16 cellular contexts compared by ENCODE assay signal in the genomic region with DNA sequence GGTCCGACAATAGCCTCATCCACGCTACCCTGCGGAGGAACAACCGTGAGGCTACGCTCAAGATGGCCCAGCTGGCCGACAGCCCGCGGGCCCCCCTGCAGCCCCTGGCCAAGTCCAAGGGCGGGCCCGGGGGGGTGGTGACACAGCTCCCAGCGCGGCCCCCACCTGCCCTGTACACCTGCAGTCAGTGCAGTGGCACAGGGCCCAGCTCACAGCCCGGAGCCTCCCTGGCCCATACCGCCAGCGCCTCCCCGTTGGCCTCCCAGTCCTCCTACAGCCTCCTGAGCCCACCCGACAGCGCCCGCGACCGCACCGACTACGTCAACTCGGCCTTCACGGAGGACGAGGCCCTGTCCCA. TPM values are rescaled to one million over a fixed set of nuclear protein-coding genes. Genes with fewer than 3 reads are reported as not detected.
DNase-seq lines count a peak whose midpoint lies in the region; ATAC-seq lines count a peak whose summit lies in the region.
"Had no signal": no experiment of that assay in that cellular context is flagged by ENCODE, and none has a peak within 500 bp of the region (broad histone marks: within the 10 kb centered on the region; RNA-seq: fewer than 3 reads in every experiment).

No MANE protein-coding gene starts in this region.

- H3K4me1 Mint-ChIP-seq in activated CD8-positive, alpha-beta memory T cell treated with anti-CD3 and anti-CD28 coated beads, Interleukin-2, amount 10 ng/mL, durations not matched to agents 7 days and 5 days: no peaks in the 10 kb centered on the region
- H3K4me1 Mint-ChIP-seq in stimulated activated effector memory CD8-positive, alpha-beta T cell treated with anti-CD3 and anti-CD28 coated beads, Interleukin-12 subunit alpha, Interleukin-12 subunit beta, amount 100 ng/mL, for 72 hours: no peaks in the 10 kb centered on the region
- H3K4me1 Mint-ChIP-seq: CD14-positive monocyte had no signal

- H2BK15ac ChIP-seq in mesenchymal stem cell (ENCODE audit: low read depth, poor library complexity, severe bottlenecking): no peak overlapping the region

- no peak overlapping the region for H3K27ac Mint-ChIP-seq in activated CD8-positive, alpha-beta memory T cell treated with anti-CD3 and anti-CD28 coated beads, Interleukin-2, amount 10 ng/mL, durations not matched to agents 7 days and 5 days
- H3K27ac Mint-ChIP-seq in stimulated activated effector memory CD8-positive, alpha-beta T cell treated with anti-CD3 and anti-CD28 coated beads, Interleukin-12 subunit alpha, Interleukin-12 subunit beta, amount 100 ng/mL, for 72 hours: peak overlapping the region; percentile 59
- H3K27ac Mint-ChIP-seq: CD14-positive monocyte; CD8-positive, alpha-beta T cell; GM23338 had no signal

- no peak overlapping the region for H3K9ac ChIP-seq in mesenchymal stem cell (ENCODE audit: low read length)

- no peak overlapping the region for H3K4me3 Mint-ChIP-seq in activated CD8-positive, alpha-beta memory T cell treated with anti-CD3 and anti-CD28 coated beads, Interleukin-2, amount 10 ng/mL, durations not matched to agents 7 days and 5 days
- no peak overlapping the region for H3K4me3 Mint-ChIP-seq in stimulated activated effector memory CD8-positive, alpha-beta T cell treated with anti-CD3 and anti-CD28 coated beads, Interleukin-12 subunit alpha, Interleukin-12 subunit beta, amount 100 ng/mL, for 72 hours
- H3K4me3 Mint-ChIP-seq: CD14-positive monocyte; CD8-positive, alpha-beta T cell; GM23338 had no signal

- H4K8ac ChIP-seq in mesenchymal stem cell (ENCODE audit: low read length): peak overlapping the region; percentile 31

- peaks cover 5% of the 10 kb centered on the region for H3K36me3 Mint-ChIP-seq in activated CD8-positive, alpha-beta memory T cell treated with anti-CD3 and anti-CD28 coated beads, Interleukin-2, amount 10 ng/mL, durations not matched to agents 7 days and 5 days
- peaks cover 13% of the 10 kb centered on the region for H3K36me3 Mint-ChIP-seq in stimulated activated effector memory CD8-positive, alpha-beta T cell treated with anti-CD3 and anti-CD28 coated beads, Interleukin-12 subunit alpha, Interleukin-12 subunit beta, amount 100 ng/mL, for 72 hours

- 98% methylated on average over 26 of the region's 26 CpGs for WGBS in mesenchymal stem cell

- no peaks in the 10 kb centered on the region for H3K9me3 ChIP-seq in mesenchymal stem cell (ENCODE audit: control insufficient read depth, low read length)
- H3K9me3 ChIP-seq: Caco-2 had no signal

- H3K4ac ChIP-seq in mesenchymal stem cell (ENCODE audit: low read depth in 1 of 2, low read length in 2 of 2): no peak overlapping the region

- no peaks in the 10 kb centered on the region for H3K9me3 Mint-ChIP-seq in activated CD8-positive, alpha-beta memory T cell treated with anti-CD3 and anti-CD28 coated beads, Interleukin-2, amount 10 ng/mL, durations not matched to agents 7 days and 5 days (ENCODE audit: low read depth)
- no peaks in the 10 kb centered on the region for H3K9me3 Mint-ChIP-seq in stimulated activated effector memory CD8-positive, alpha-beta T cell treated with anti-CD3 and anti-CD28 coated beads, Interleukin-12 subunit alpha, Interleukin-12 subunit beta, amount 100 ng/mL, for 72 hours
- H3K9me3 Mint-ChIP-seq: CD8-positive, alpha-beta T cell; GM23338 had no signal

- H4K91ac ChIP-seq in mesenchymal stem cell (ENCODE audit: low read length): no peak overlapping the region

- no peaks in the 10 kb centered on the region for H3K79me1 ChIP-seq in mesenchymal stem cell (replicated peaks; ENCODE audit: low read length, poor library complexity, severe bottlenecking)

- ATAC-seq in activated CD8-positive, alpha-beta memory T cell treated with anti-CD3 and anti-CD28 coated beads, Interleukin-2, amount 10 ng/mL, durations not matched to agents 7 days and 5 days: no peak
- ATAC-seq in stimulated activated effector memory CD8-positive, alpha-beta T cell treated with anti-CD3 and anti-CD28 coated beads, Interleukin-12 subunit alpha, Interleukin-12 subunit beta, amount 100 ng/mL, for 72 hours: no peak
- ATAC-seq in HG03565 (IDR thresholded peaks at IDR 0.05; ENCODE audit: unreplicated experiment): no peak
- ATAC-seq: CD8-positive, alpha-beta T cell; GM23338 had no signal

- H3K36me3 ChIP-seq in mesenchymal stem cell (ENCODE audit: control insufficient read depth in 1 of 2, insufficient read depth in 2 of 2, low read depth in 1 of 2, low read length in 2 of 2): peaks cover 51 to 59% of the 10 kb centered on the region in 2 experiments

- H2AK5ac ChIP-seq in mesenchymal stem cell (ENCODE audit: low read length, severe bottlenecking): no peak overlapping the region

- no peak overlapping the region for H3K4me2 ChIP-seq in mesenchymal stem cell (ENCODE audit: low read length, poor library complexity, severe bottlenecking)
- H3K4me2 ChIP-seq: GM23338 had no signal

- H2BK12ac ChIP-seq in mesenchymal stem cell (ENCODE audit: low read length in 2 of 2): no peak overlapping the region

- CTCF ChIA-PET in activated CD8-positive, alpha-beta memory T cell treated with anti-CD3 and anti-CD28 coated beads, Interleukin-2, amount 10 ng/mL, durations not matched to agents 7 days and 5 days (lab: Charles Lee): no interaction called here

- H3K4me3 ChIP-seq in mesenchymal stem cell (ENCODE audit: insufficient read depth in 1 of 2, low read depth in 1 of 2, low read length in 2 of 2): no peak overlapping the region
- H3K4me3 ChIP-seq: GM23338 had no signal

- H3K27me3 ChIP-seq in mesenchymal stem cell (ENCODE audit: control insufficient read depth in 1 of 2, insufficient read depth in 1 of 2, low read length in 2 of 2): no peaks in the 10 kb centered on the region

- H2BK5ac ChIP-seq in mesenchymal stem cell (ENCODE audit: low read depth, low read length, poor library complexity, severe bottlenecking): no peak overlapping the region

- H3K23ac ChIP-seq in mesenchymal stem cell (ENCODE audit: low read length in 2 of 2): no peak overlapping the region

- DNase-seq in activated CD8-positive, alpha-beta memory T cell treated with anti-CD3 and anti-CD28 coated beads, Interleukin-2, amount 50 U/mL, for 48 hours: peak; percentile 35
- no peak for DNase-seq in activated CD8-positive, alpha-beta memory T cell treated with anti-CD3 and anti-CD28 coated beads, Interleukin-2, amount 10 ng/mL, durations not matched to agents 7 days and 5 days
- no peak for DNase-seq in mesenchymal stem cell
- no peak for DNase-seq in stimulated activated effector memory CD8-positive, alpha-beta T cell treated with anti-CD3 and anti-CD28 coated beads, Interleukin-12 subunit alpha, Interleukin-12 subunit beta, amount 100 ng/mL, for 72 hours (ENCODE audit: low spot score in 2 of 2)
- DNase-seq in activated CD4-positive, CD25-positive, alpha-beta regulatory T cell treated with anti-CD3 and anti-CD28 coated beads, Interleukin-2, amount 50 U/mL, for 72 hours: no peak
- DNase-seq in NCI-H1417 treated with DMSO at 0.1 percent for 48 hours (lab: John Stamatoyannopoulos, UW): no peak
- no peak for DNase-seq in COLO668 (lab: John Stamatoyannopoulos, UW; ENCODE audit: unreplicated experiment)
- DNase-seq: Caco-2; CD8-positive, alpha-beta T cell; DND-41; GDM1; H7 had no signal

- H2AFZ ChIP-seq in mesenchymal stem cell (ENCODE audit: low read depth, low read length): no peak overlapping the region
- H2AFZ ChIP-seq: GM23338 had no signal

- H2BK120ac ChIP-seq in mesenchymal stem cell (ENCODE audit: low read depth, low read length): no peak overlapping the region

- H3K14ac ChIP-seq in mesenchymal stem cell (ENCODE audit: low read length in 2 of 2): no peak overlapping the region

- H3K27me3 Mint-ChIP-seq in activated CD8-positive, alpha-beta memory T cell treated with anti-CD3 and anti-CD28 coated beads, Interleukin-2, amount 10 ng/mL, durations not matched to agents 7 days and 5 days: no peaks in the 10 kb centered on the region

- no peak overlapping the region for H3K27ac ChIP-seq in mesenchymal stem cell (ENCODE audit: low read length, poor library complexity, severe bottlenecking)
- H3K27ac ChIP-seq: 22Rv1 had no signal

- peak overlapping the region in 1 of 2 experiments; percentile 1 for H3K18ac ChIP-seq in mesenchymal stem cell (ENCODE audit: low read depth in 1 of 2, low read length in 2 of 2)

- H3K4me1 ChIP-seq in mesenchymal stem cell (ENCODE audit: control insufficient read depth, insufficient read depth, low read depth, low read length): no peaks in the 10 kb centered on the region
- H3K4me1 ChIP-seq: Caco-2 had no signal

RNA-seq across cellular contexts. Expression of a gene that starts 57.3 kb away (rescaled TPM):
- 10 to 100 TPM; 14.0 to 17.4 TPM for total RNA-seq in activated CD8-positive, alpha-beta memory T cell treated with anti-CD3 and anti-CD28 coated beads, Interleukin-2, amount 10 ng/mL, durations not matched to agents 7 days and 5 days
- polyA plus RNA-seq in mesenchymal stem cell (2013, experiment 1 of 2): 30.8 TPM
- polyA plus RNA-seq in mesenchymal stem cell (2013, experiment 2 of 2): 31.9 TPM
